ENCODE assay signal across 28 cellular contexts in genomic region chr17:50659220-50659619, GRCh38. TPM values are rescaled to one million over a fixed set of nuclear protein-coding genes. Genes with fewer than 3 reads are reported as not detected.
DNase-seq lines count a peak whose midpoint lies in the region; ATAC-seq, FAIRE-seq and TF ChIP-seq lines count a peak whose summit lies in the region.
"Had no signal": no experiment of that assay in that cellular context is flagged by ENCODE, and none has a peak within 500 bp of the region (broad histone marks: within the 10 kb centered on the region; RNA-seq: fewer than 3 reads in every experiment).

No MANE protein-coding gene starts in this region.

- H3K36me3 Mint-ChIP-seq in T-cell, result no peaks in the 10 kb centered on the region
- H3K36me3 Mint-ChIP-seq: mesothelial cell of epicardium, natural killer cell had no signal

- no peaks in the 10 kb centered on the region for H3K9me3 Mint-ChIP-seq in T-cell
- H3K9me3 Mint-ChIP-seq: CD14-positive monocyte; central memory CD8-positive, alpha-beta T cell; mesothelial cell of epicardium; natural killer cell had no signal

- FAIRE-seq in kidney (lab: Jason Lieb, UNC), result no peak
- FAIRE-seq: GM18507, HTR-8/SVneo, islet of Langerhans had no signal

- H3K4me3 ChIP-seq in H7 (ENCODE audit: insufficient read depth, low read depth, low read length) (no peak overlapping the region), PC-9 (no peak overlapping the region), kidney (ENCODE audit: low read length in 2 of 2) (no peak overlapping the region), thyroid gland (replicated peaks in 1 of 3) (no peak overlapping the region)
- H3K4me3 ChIP-seq: dorsolateral prefrontal cortex, smooth muscle cell, upper lobe of left lung had no signal

- peak overlapping the region; percentile 73 for H3K4me2 ChIP-seq in PC-9
- H3K4me2 ChIP-seq: smooth muscle cell had no signal

- CTCF ChIA-PET in PC-9 (lab: Charles Lee) (interaction anchor here (0.6 to 3.2 kb wide), 2 partner anchors 22 to 392 kb away, joined by 3 to 33 read pairs; no protein-coding TSS in a partner anchor), T-cell (lab: Charles Lee) (no interaction called here)

- no peak for TF ChIP-seq POLR2A in thyroid gland (IDR thresholded peaks at IDR 0.05)

- no peaks in the 10 kb centered on the region for H3K9me3 ChIP-seq in PC-9 (ENCODE audit: insufficient read depth, low read depth)
- H3K9me3 ChIP-seq in kidney (ENCODE audit: control insufficient read depth in 1 of 2, low read length in 2 of 2), result no peaks in the 10 kb centered on the region
- no peaks in the 10 kb centered on the region for H3K9me3 ChIP-seq in thyroid gland
- H3K9me3 ChIP-seq: upper lobe of left lung had no signal

- DNase-seq in H7 (peak; percentile 81), PC-9 (no peak), kidney (peak; percentile 50), thyroid gland (no peak), T-cell (no peak), cardiac septum (ENCODE audit: low spot score) (no peak)
- no peak for DNase-seq in stimulated activated CD4-positive, alpha-beta T cell treated with anti-CD3 and anti-CD28 coated beads, Interleukin-4, amount 100 ng/mL, for 4 hours
- DNase-seq: activated CD4-positive, alpha-beta T cell treated with anti-CD3 and anti-CD28 coated beads for 48 hours; activated CD8-positive, alpha-beta memory T cell treated with anti-CD3 and anti-CD28 coated beads for 24 hours; activated effector memory CD4-positive, alpha-beta T cell treated with anti-CD3 and anti-CD28 coated beads, Interleukin-2, amount 50 U/mL, for 16 hours; dorsolateral prefrontal cortex; KG1; MM.1S; natural killer cell; NCI-H1417 treated with DMSO at 0.1 percent for 48 hours; NCI-H2081; NCI-H2227 treated with DMSO at 0.1 percent for 48 hours; NCI-H82; stimulated activated CD4-positive, alpha-beta T cell treated with anti-CD3 and anti-CD28 coated beads, Interleukin-1b, Interleukin-23, amount 100 ng/mL, for 48 hours; upper lobe of left lung had no signal

- H3K27me3 ChIP-seq in H7 (ENCODE audit: control insufficient read depth, insufficient read depth, low read length), result no peaks in the 10 kb centered on the region
- no peaks in the 10 kb centered on the region for H3K27me3 ChIP-seq in PC-9 (ENCODE audit: insufficient read depth, low read depth)
- no peaks in the 10 kb centered on the region for H3K27me3 ChIP-seq in thyroid gland
- H3K27me3 ChIP-seq: dorsolateral prefrontal cortex, upper lobe of left lung had no signal

- H3K79me2 ChIP-seq in PC-9 (ENCODE audit: low read depth), result peaks cover 36% of the 10 kb centered on the region; the same call in 1 of the 2 replicates

- no peak overlapping the region for H3K27ac Mint-ChIP-seq in T-cell
- H3K27ac Mint-ChIP-seq: mesothelial cell of epicardium, natural killer cell had no signal

- no peaks in the 10 kb centered on the region for H4K20me1 ChIP-seq in PC-9 (ENCODE audit: insufficient read depth)

- no peaks in the 10 kb centered on the region for H3K9me2 ChIP-seq in PC-9 (ENCODE audit: insufficient read depth)

- no peaks in the 10 kb centered on the region for H3K36me3 ChIP-seq in H7 (replicated peaks; ENCODE audit: control insufficient read depth, insufficient read depth, low read length)
- peaks cover 13% of the 10 kb centered on the region for H3K36me3 ChIP-seq in PC-9 (ENCODE audit: low read depth)
- H3K36me3 ChIP-seq in kidney (ENCODE audit: control insufficient read depth in 1 of 2, insufficient read depth in 2 of 2, low read length in 2 of 2), result no peaks in the 10 kb centered on the region
- H3K36me3 ChIP-seq in thyroid gland, result no peaks in the 10 kb centered on the region
- H3K36me3 ChIP-seq: upper lobe of left lung had no signal

- POLR2A ChIA-PET in PC-9 (lab: Charles Lee; ENCODE audit: unreplicated experiment), result no interaction called here
- POLR2A ChIA-PET in T-cell (lab: Charles Lee), result no interaction called here

- no TSS peak for BruUV-seq in PC-9 (replicated peaks; lab: Mats Ljungman, UMichigan)

- WGBS in thyroid gland, 2 donors, result 87 to 96% methylated on average over 7 of the region's 8 CpGs

- intact Hi-C loops in PC-9 (cut with micrococcal nuclease; ENCODE audit: unreplicated experiment) (no loop called here), kidney (cut with DNase I) (no loop called here), thyroid gland (cut with DNase I) (no loop called here), cardiac septum (cut with DNase I) (no loop called here)

- no peak overlapping the region for H3K9ac ChIP-seq in kidney (ENCODE audit: low read length in 2 of 2)

- H3K27ac ChIP-seq in PC-9 (peak overlapping the region; percentile 97), kidney (ENCODE audit: low read depth in 2 of 2, low read length in 2 of 2) (no peak overlapping the region), thyroid gland (peak overlapping the region; percentile 69 to 95 (median 84))
- H3K27ac ChIP-seq: dorsolateral prefrontal cortex had no signal

- TF ChIP-seq CTCF in PC-9 (conservative IDR thresholded peaks at IDR 0.05) (no peak), kidney (IDR thresholded peaks at IDR 0.05; ENCODE audit: borderline replicate concordance, extremely low read depth, insufficient read depth) (no peak), thyroid gland (IDR thresholded peaks at IDR 0.05) (no peak)

- ATAC-seq in T-cell (replicated peaks in 1 of 4), result no peak
- ATAC-seq: natural killer cell had no signal

- peaks cover 6 to 14% (median 9%) of the 10 kb centered on the region in 3 donors for H3K4me1 Mint-ChIP-seq in T-cell

- H3F3A ChIP-seq in PC-9 (ENCODE audit: insufficient read depth, low read depth), result peaks cover 78% of the 10 kb centered on the region

- no peak overlapping the region for H3K4me3 Mint-ChIP-seq in T-cell
- H3K4me3 Mint-ChIP-seq: CD14-positive monocyte; central memory CD8-positive, alpha-beta T cell; mesothelial cell of epicardium; natural killer cell had no signal

- H3K4me1 ChIP-seq in PC-9 (replicated peaks; ENCODE audit: insufficient read depth) (peaks cover 76% of the 10 kb centered on the region), kidney (ENCODE audit: control insufficient read depth in 1 of 2, insufficient read depth in 1 of 2, low read depth in 1 of 2, low read length in 2 of 2) (peaks cover 24 to 25% of the 10 kb centered on the region in 2 donors), thyroid gland (peaks cover 34 to 38% of the 10 kb centered on the region in 2 donors)

- peaks cover 0 to 8% of the 10 kb centered on the region in 2 donors for H3K27me3 Mint-ChIP-seq in T-cell

- no peak overlapping the region for H2AFZ ChIP-seq in PC-9

RNA-seq across cellular contexts. Expression of gene ABCC3, which starts 24.5 kb away (rescaled TPM):
- total RNA-seq in H7 (2014; rRNA removed; shearing (Covaris generic)), result 0.33 and 0.48 TPM in 2 replicates
- total RNA-seq in PC-9 (2021), result 221 and 273 TPM in 2 replicates
- total RNA-seq in kidney, result 156 TPM
- polyA plus RNA-seq in kidney (ENCODE audit: insufficient read depth, low read depth, low replicate concordance), result 9.3 TPM
- total RNA-seq in thyroid gland, result 100 to 1,000 TPM in 2 of 4 donors, 10 to 100 TPM in 2; 51.0 to 189 (median 131) TPM
- 1 to 10 TPM in 3 of 5 donors, under 1 TPM in 1, not detected in 1; 0.75 to 2.2 (median 1.5) TPM for total RNA-seq in T-cell
- 1.9 TPM for total RNA-seq in cardiac septum
- total RNA-seq: OCI-LY7 had no signal

RNA-seq across cellular contexts. Expression of gene ANKRD40, which starts 48.5 kb away (rescaled TPM):
- 42.0 and 46.0 TPM in 2 replicates for total RNA-seq in H7 (2014; rRNA removed; shearing (Covaris generic))
- total RNA-seq in PC-9 (2021) (24.4 and 33.5 TPM in 2 replicates), kidney (37.6 TPM), thyroid gland (10 to 100 TPM; 29.4 to 40.2 (median 35.1) TPM), T-cell (10 to 100 TPM; 30.3 to 37.6 (median 34.5) TPM), cardiac septum (47.6 TPM)
- polyA plus RNA-seq in kidney (ENCODE audit: insufficient read depth, low read depth, low replicate concordance), result 15.8 TPM

Comparison
In these comparisons a context has a peak if more than half of its experiments do, and no peak if none do; other contexts are left out.
1. DNase-seq: peak in H7 (single experiment) and kidney (single experiment); none in PC-9 (0 of 2), thyroid gland (0 of 2), stimulated activated CD4-positive, alpha-beta T cell treated with anti-CD3 and anti-CD28 coated beads, Interleukin-4, amount 100 ng/mL, for 4 hours (0 of 2), T-cell (0 of 34) and cardiac septum (single experiment).
2. H3K27ac ChIP-seq: peak in PC-9 (single experiment) and thyroid gland (3 of 3); none in kidney (0 of 2).
3. RNA of gene ABCC3, which starts 24.5 kb away (total RNA-seq): 221 to 273 TPM in PC-9, 51.0 to 189 TPM in thyroid gland and 156 TPM in kidney (single experiment); 1.9 TPM in cardiac septum (single experiment), 0.75 to 2.2 TPM in T-cell and 0.33 to 0.48 TPM in H7; every median in the first group is over 10 times any median in the second.